12 cellular contexts compared by ENCODE assay signal in the genomic region with DNA sequence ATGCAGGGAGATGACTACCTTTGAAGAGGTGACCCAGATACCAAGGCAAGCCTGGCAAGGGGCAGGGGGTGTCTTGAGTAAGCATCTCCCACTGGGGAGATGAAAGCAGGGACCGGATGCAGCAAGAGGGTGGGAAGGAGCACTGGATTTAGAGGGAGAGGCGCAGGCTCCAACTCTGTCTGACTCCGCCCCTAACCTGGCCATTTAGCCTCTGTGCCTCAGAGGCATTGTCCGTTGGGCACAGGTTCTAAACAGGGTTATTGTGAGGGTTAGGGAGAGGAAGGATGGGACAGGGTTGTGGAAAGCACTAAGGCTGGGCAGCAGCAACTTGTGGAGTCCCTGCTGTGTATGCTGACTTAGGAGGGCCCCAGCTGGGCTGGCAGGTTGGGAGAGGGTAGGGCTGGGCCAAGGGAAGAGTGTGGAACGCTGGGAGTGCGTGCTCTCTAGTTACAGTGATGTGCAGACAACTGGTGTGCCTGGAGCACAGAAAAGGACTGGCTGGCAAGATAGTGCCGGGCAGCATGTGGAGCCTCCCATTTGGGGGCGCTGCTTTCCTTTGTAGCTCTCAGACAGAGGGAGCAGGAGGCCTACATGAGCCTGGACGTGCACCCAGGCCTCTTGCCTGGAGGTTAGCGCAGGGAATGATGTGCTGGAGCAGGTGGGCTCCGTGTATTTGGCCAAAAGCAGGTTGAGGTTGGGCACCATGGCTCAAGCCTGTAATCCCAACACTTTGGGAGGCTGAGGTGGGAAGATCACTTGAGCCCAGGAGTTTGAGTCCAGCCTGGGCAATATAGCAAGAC. TPM values are rescaled to one million over a fixed set of nuclear protein-coding genes. Genes with fewer than 3 reads are reported as not detected.
DNase-seq lines count a peak whose midpoint lies in the region; ATAC-seq and TF ChIP-seq lines count a peak whose summit lies in the region.
"Had no signal": no experiment of that assay in that cellular context is flagged by ENCODE, and none has a peak within 500 bp of the region (broad histone marks: within the 10 kb centered on the region; RNA-seq: fewer than 3 reads in every experiment).

No MANE protein-coding gene starts in this region.

- H3K9me2 ChIP-seq in hepatocyte (replicated peaks; ENCODE audit: insufficient read depth), result no peaks in the 10 kb centered on the region

- peak overlapping the region; percentile 47 for H3K27ac ChIP-seq in hepatocyte

- no peak overlapping the region for H3K4me2 ChIP-seq in hepatocyte

- no peaks in the 10 kb centered on the region for H3K27me3 ChIP-seq in hepatocyte

- no peak for ATAC-seq in HG03565 (IDR thresholded peaks at IDR 0.05; ENCODE audit: unreplicated experiment)
- ATAC-seq: activated CD4-positive, CD25-positive, alpha-beta regulatory T cell treated with anti-CD3 and anti-CD28 coated beads, Interleukin-2, amount 50 U/mL, for 24 hours; CD8-positive, alpha-beta T cell had no signal

- H4K20me1 ChIP-seq in hepatocyte (ENCODE audit: insufficient read depth, poor library complexity, severe bottlenecking), result no peaks in the 10 kb centered on the region

- no peak for DNase-seq in AG09309 (ENCODE audit: low read depth)
- DNase-seq in HCEC 1CT, result peak; percentile 45
- peak; percentile 57 for DNase-seq in SK-MEL-5 (ENCODE audit: low read depth, low spot score)
- no peak for DNase-seq in hepatocyte (ENCODE audit: low spot score)
- no peak for DNase-seq in NCI-H1092 treated with DMSO at 0.1 percent for 48 hours (lab: John Stamatoyannopoulos, UW)
- no peak for DNase-seq in activated CD8-positive, alpha-beta memory T cell treated with anti-CD3 and anti-CD28 coated beads, Interleukin-2, amount 50 U/mL, for 4 hours
- no peak for DNase-seq in effector CD8-positive, alpha-beta T cell (lab: John Stamatoyannopoulos, UW)
- DNase-seq: activated T-cell treated with anti-CD3 and anti-CD28 coated beads, Interleukin-2, amount 50 U/mL, for 72 hours; CD8-positive, alpha-beta T cell had no signal

- TF ChIP-seq CTCF in AG09309 (IDR thresholded peaks at IDR 0.05; ENCODE audit: control insufficient read depth, insufficient read depth, low read depth, low read length, missing control alignments) (peak; percentile 24), hepatocyte (IDR thresholded peaks at IDR 0.05; ENCODE audit: poor library complexity) (peak; percentile 24)

- no peak overlapping the region for H2AFZ ChIP-seq in hepatocyte

- H3K4me3 ChIP-seq in AG09309 (ENCODE audit: control insufficient read depth, low read depth, low read length) (no peak overlapping the region), hepatocyte (no peak overlapping the region)

- in situ Hi-C loops in SK-MEL-5 (cut with HindIII; ENCODE audit: low pct_unique_long_range_greater_than_20kb, low sequenced_read_pairs), result no loop called here

- H3K4me1 ChIP-seq in hepatocyte (ENCODE audit: insufficient read depth), result no peaks in the 10 kb centered on the region

- WGBS in hepatocyte (ENCODE audit: low lambda C conversion rate, missing lambda C conversion rate), result 77% methylated on average over 11 of the region's 11 CpGs

- no peaks in the 10 kb centered on the region for H3K36me3 ChIP-seq in hepatocyte (replicated peaks; ENCODE audit: insufficient read depth, low read depth)

- H3K9me3 ChIP-seq in hepatocyte (ENCODE audit: low read depth), result no peaks in the 10 kb centered on the region

- no peaks in the 10 kb centered on the region for H3K79me2 ChIP-seq in hepatocyte

RNA-seq across cellular contexts. Expression of a gene that starts 26.2 kb away (rescaled TPM):
- total RNA-seq in SK-MEL-5 (2014; rRNA removed; shearing (Covaris generic)), result 25.2 and 27.7 TPM in 2 replicates
- 91.9 and 111 TPM in 2 replicates for polyA plus RNA-seq in SK-MEL-5 (2015; cell fraction: cytosol; rRNA removed)
- 93.3 and 110 TPM in 2 replicates for polyA plus RNA-seq in SK-MEL-5 (2015; cell fraction: nucleus; rRNA removed)
- 17.9 and 19.6 TPM in 2 replicates for total RNA-seq in hepatocyte
- 27.5 and 29.3 TPM in 2 replicates for polyA plus RNA-seq in hepatocyte
- total RNA-seq: CD8-positive, alpha-beta T cell had no signal

RNA-seq across cellular contexts. Expression of a gene that starts 26.3 kb away (rescaled TPM):
- total RNA-seq in SK-MEL-5 (2014; rRNA removed; shearing (Covaris generic)), result not detected in 2 replicates
- polyA plus RNA-seq in SK-MEL-5 (2015; cell fraction: cytosol; rRNA removed), result not detected in 2 replicates
- 2.0 TPM in 1 of 2 replicates, not detected in the other for polyA plus RNA-seq in SK-MEL-5 (2015; cell fraction: nucleus; rRNA removed)
- 15.4 and 36.2 TPM in 2 replicates for total RNA-seq in hepatocyte
- polyA plus RNA-seq in hepatocyte, result 11.6 and 13.9 TPM in 2 replicates
- total RNA-seq: activated T-cell treated with anti-CD3 and anti-CD28 coated beads, Interleukin-2, amount 50 U/mL, for 72 hours; CD8-positive, alpha-beta T cell; progenitor cell of endocrine pancreas had no signal

Comparison
In these comparisons a context has a peak if more than half of its experiments do, and no peak if none do; other contexts are left out.
1. DNase-seq: peak in HCEC 1CT (single experiment) and SK-MEL-5 (single experiment); none in AG09309 (single experiment), hepatocyte (single experiment), NCI-H1092 treated with DMSO at 0.1 percent for 48 hours (single experiment), activated CD8-positive, alpha-beta memory T cell treated with anti-CD3 and anti-CD28 coated beads, Interleukin-2, amount 50 U/mL, for 4 hours (single experiment) and effector CD8-positive, alpha-beta T cell (single experiment).
2. RNA of a gene that starts 26.3 kb away (total RNA-seq): 15.4 to 36.2 TPM in hepatocyte; not detected in SK-MEL-5; every median in the first group is over 10 times any median in the second.